10 cellular contexts compared by ENCODE assay signal in genomic region chr17:40061532-40062038, GRCh38. TPM values are rescaled to one million over a fixed set of nuclear protein-coding genes. Genes with fewer than 3 reads are reported as not detected.
A peak's percentile ranks its signal among the peaks of the same experiment; 100 is the strongest.
DNase-seq lines count a peak whose midpoint lies in the region; ATAC-seq, FAIRE-seq and TF ChIP-seq lines count a peak whose summit lies in the region.
"Had no signal": no experiment of that assay in that cellular context is flagged by ENCODE, and none has a peak within 500 bp of the region (broad histone marks: within the 10 kb centered on the region; RNA-seq: fewer than 3 reads in every experiment).

No MANE protein-coding gene starts in this region.

- no peaks in the 10 kb centered on the region for H3K36me3 Mint-ChIP-seq in activated CD4-positive, alpha-beta T cell treated with anti-CD3 and anti-CD28 coated beads for 36 hours (ENCODE audit: low read depth)
- H3K36me3 Mint-ChIP-seq in WTC11 (no peaks in the 10 kb centered on the region), glutamatergic neuron (ENCODE audit: unreplicated experiment) (no peaks in the 10 kb centered on the region)

- WGBS in small intestine, 3 donors, result 12 to 53% (median 33%) methylated on average over 9 to 11 of the region's 11 CpGs
- WGBS in mesendoderm (ENCODE audit: extremely low coverage, insufficient coverage, low lambda C conversion rate), result no CpG with 5 or more reads among the region's 11 CpGs

- H3K27me3 Mint-ChIP-seq in activated CD4-positive, alpha-beta T cell treated with anti-CD3 and anti-CD28 coated beads for 36 hours, result no peaks in the 10 kb centered on the region
- H3K27me3 Mint-ChIP-seq in WTC11 (ENCODE audit: low read depth) (peaks cover 32% of the 10 kb centered on the region), glutamatergic neuron (ENCODE audit: unreplicated experiment) (peaks cover 9% of the 10 kb centered on the region)

- H3K4me3 Mint-ChIP-seq in activated CD4-positive, alpha-beta T cell treated with anti-CD3 and anti-CD28 coated beads for 36 hours, result peak overlapping the region; percentile 76
- H3K4me3 Mint-ChIP-seq in WTC11 (peak overlapping the region; percentile 85), glutamatergic neuron (ENCODE audit: unreplicated experiment) (peak overlapping the region; percentile 89)

- H3K9me3 Mint-ChIP-seq in activated CD4-positive, alpha-beta T cell treated with anti-CD3 and anti-CD28 coated beads for 36 hours (ENCODE audit: low read depth), result no peaks in the 10 kb centered on the region
- H3K9me3 Mint-ChIP-seq in WTC11 (no peaks in the 10 kb centered on the region), glutamatergic neuron (ENCODE audit: unreplicated experiment) (peaks cover 4% of the 10 kb centered on the region)

- H3K4me1 ChIP-seq in small intestine (ENCODE audit: control insufficient read depth in 2 of 2, insufficient read depth in 1 of 2, low read depth in 1 of 2, low read length in 1 of 2), result peaks cover 2 to 4% of the 10 kb centered on the region in 2 donors
- H3K4me1 ChIP-seq in mesendoderm (ENCODE audit: control insufficient read depth, low read depth, low read length), result peaks cover 2% of the 10 kb centered on the region

- H3K18ac ChIP-seq in mesendoderm (ENCODE audit: low read length), result no peak overlapping the region

- no peak for DNase-seq in activated CD4-positive, alpha-beta T cell treated with anti-CD3 and anti-CD28 coated beads for 36 hours
- DNase-seq in activated CD4-positive, alpha-beta T cell treated with anti-CD3 and anti-CD28 coated beads, Interleukin-2, amount 50 U/mL, for 1 hour, result no peak
- DNase-seq in WTC11 (ENCODE audit: low spot score) (no peak), glutamatergic neuron (no peak), small intestine (peak; percentile 42), mesendoderm (no peak), SW 1271 (lab: John Stamatoyannopoulos, UW) (no peak)
- DNase-seq: NCI-H446 had no signal

- no peak overlapping the region for H2BK5ac ChIP-seq in mesendoderm (ENCODE audit: low read length)

- H3K4me2 ChIP-seq in mesendoderm (ENCODE audit: low read length), result no peak overlapping the region

- no peak overlapping the region for H4K8ac ChIP-seq in mesendoderm (ENCODE audit: low read depth, low read length)

- H4K5ac ChIP-seq in mesendoderm (ENCODE audit: low read length), result no peak overlapping the region

- no peak overlapping the region for H3K56ac ChIP-seq in mesendoderm (ENCODE audit: low read length)

- H3K4me3 ChIP-seq in small intestine (ENCODE audit: low read depth in 1 of 2, low read length in 2 of 2), result no peak overlapping the region
- H3K4me3 ChIP-seq in mesendoderm (ENCODE audit: low read length), result no peak overlapping the region

- TF ChIP-seq CTCF in WTC11 (IDR thresholded peaks at IDR 0.05) (no peak), glutamatergic neuron (IDR thresholded peaks at IDR 0.05; ENCODE audit: partially characterized antibody, unreplicated experiment) (no peak)

- no peak overlapping the region for H3K9ac ChIP-seq in mesendoderm (ENCODE audit: low read length)

- no peaks in the 10 kb centered on the region for H3K79me1 ChIP-seq in mesendoderm (ENCODE audit: low read length)

- no peak overlapping the region for H2AK5ac ChIP-seq in mesendoderm (ENCODE audit: low read length)

- no peak for FAIRE-seq in small intestine (lab: Jason Lieb, UNC)

- H3K36me3 ChIP-seq in small intestine (ENCODE audit: control insufficient read depth in 2 of 2, insufficient read depth in 2 of 2, low read length in 2 of 2) (no peaks in the 10 kb centered on the region), mesendoderm (ENCODE audit: control insufficient read depth, insufficient read depth, low read length) (no peaks in the 10 kb centered on the region)

- ATAC-seq in activated CD4-positive, alpha-beta T cell treated with anti-CD3 and anti-CD28 coated beads for 36 hours, result no peak
- no peak for ATAC-seq in WTC11
- no peak for ATAC-seq in HG03175 (IDR thresholded peaks at IDR 0.05; ENCODE audit: unreplicated experiment)

- intact Hi-C loops in activated CD4-positive, alpha-beta T cell treated with anti-CD3 and anti-CD28 coated beads for 36 hours (cut with DNase I, micrococcal nuclease), result loop anchor here (1.0 to 5.0 kb wide), 4 partner anchors 35 to 106 kb away; no protein-coding TSS in a partner anchor

- POLR2A ChIA-PET in activated CD4-positive, alpha-beta T cell treated with anti-CD3 and anti-CD28 coated beads for 36 hours (lab: Charles Lee), result no interaction called here
- POLR2A ChIA-PET in WTC11 (lab: Charles Lee), result no interaction called here

- H2BK120ac ChIP-seq in mesendoderm (ENCODE audit: low read depth, low read length), result no peak overlapping the region

- H3K4ac ChIP-seq in mesendoderm (ENCODE audit: low read depth, low read length), result no peak overlapping the region

- no peak overlapping the region for H3K27ac ChIP-seq in small intestine (ENCODE audit: low read depth in 1 of 2, low read length in 1 of 2)
- H3K27ac ChIP-seq in mesendoderm (ENCODE audit: low read depth, low read length), result no peak overlapping the region

- no peaks in the 10 kb centered on the region for H3K9me3 ChIP-seq in small intestine (ENCODE audit: control insufficient read depth, low read depth)

- H3K27ac Mint-ChIP-seq in activated CD4-positive, alpha-beta T cell treated with anti-CD3 and anti-CD28 coated beads for 36 hours, result no peak overlapping the region
- H3K27ac Mint-ChIP-seq in WTC11 (no peak overlapping the region), glutamatergic neuron (ENCODE audit: unreplicated experiment) (peak overlapping the region; percentile 52)

- H3K79me2 ChIP-seq in mesendoderm (ENCODE audit: control insufficient read depth, insufficient read depth, low read length), result no peaks in the 10 kb centered on the region

- CTCF ChIA-PET in activated CD4-positive, alpha-beta T cell treated with anti-CD3 and anti-CD28 coated beads for 36 hours (lab: Charles Lee), result interaction anchor here (0.5 to 6.9 kb wide), 11 partner anchors 8 to 1126 kb away, joined by 3 to 85 read pairs (median 4); no protein-coding TSS in a partner anchor
- CTCF ChIA-PET in WTC11 (lab: Charles Lee), result interaction anchor here (0.5 to 11.2 kb wide), 15 partner anchors 7 to 196 kb away, joined by 3 to 252 read pairs (median 10); partner anchors contain the start of gene MED24

- peaks cover 35% of the 10 kb centered on the region for H3K4me1 Mint-ChIP-seq in activated CD4-positive, alpha-beta T cell treated with anti-CD3 and anti-CD28 coated beads for 36 hours
- peaks cover 59% of the 10 kb centered on the region for H3K4me1 Mint-ChIP-seq in WTC11
- peaks cover 27% of the 10 kb centered on the region for H3K4me1 Mint-ChIP-seq in glutamatergic neuron (ENCODE audit: low read depth, unreplicated experiment)

- H3K23ac ChIP-seq in mesendoderm (ENCODE audit: low read length), result no peak overlapping the region

- H3K27me3 ChIP-seq in small intestine (ENCODE audit: control insufficient read depth in 2 of 2, insufficient read depth in 2 of 2, low read length in 2 of 2) (no peaks in the 10 kb centered on the region), mesendoderm (ENCODE audit: insufficient read depth, low read length, poor library complexity) (no peaks in the 10 kb centered on the region)

- no peak overlapping the region for H2BK15ac ChIP-seq in mesendoderm (replicated peaks; ENCODE audit: low read depth)

TF ChIP-seq in WTC11, 78 proteins besides CTCF, POLR2A, EP300 and RAD21:
- TF ChIP-seq JAZF1 (CRISPR knock-in tag; IDR thresholded peaks at IDR 0.05), result no peak
TF ChIP-seq in WTC11: peak in this region for 0.

RNA-seq across cellular contexts. Expression of gene THRA, which starts 1.2 kb away (rescaled TPM):
- 10 to 100 TPM; 12.9 to 13.1 TPM for total RNA-seq in activated CD4-positive, alpha-beta T cell treated with anti-CD3 and anti-CD28 coated beads for 36 hours
- total RNA-seq in WTC11 (2021), result 11.9 to 15.9 TPM (median 12.0 TPM) in 3 replicates
- total RNA-seq in glutamatergic neuron (ENCODE audit: unreplicated experiment), result 17.6 TPM
- polyA plus RNA-seq in small intestine, result 10 to 100 TPM; 22.4 to 50.7 (median 36.0) TPM
- 2.5 TPM for polyA plus RNA-seq in mesendoderm (2013, experiment 1 of 2)
- polyA plus RNA-seq in mesendoderm (2013, experiment 2 of 2), result 2.9 TPM

RNA-seq across cellular contexts. Expression of gene MED24, which starts 7.4 kb away (rescaled TPM):
- total RNA-seq in activated CD4-positive, alpha-beta T cell treated with anti-CD3 and anti-CD28 coated beads for 36 hours, result 100 to 1,000 TPM in 1 of 2 experiments, 10 to 100 TPM in 1; 97.4 to 110 TPM
- 95.5 to 107 TPM (median 103 TPM) in 3 replicates for total RNA-seq in WTC11 (2021)
- 172 TPM for total RNA-seq in glutamatergic neuron (ENCODE audit: unreplicated experiment)
- 10 to 100 TPM; 43.0 to 64.6 (median 49.6) TPM for polyA plus RNA-seq in small intestine
- 54.7 TPM for polyA plus RNA-seq in mesendoderm (2013, experiment 1 of 2)
- polyA plus RNA-seq in mesendoderm (2013, experiment 2 of 2), result 54.0 TPM

RNA-seq across cellular contexts. Expression of gene NR1D1, which starts 38.8 kb away (rescaled TPM):
- total RNA-seq in activated CD4-positive, alpha-beta T cell treated with anti-CD3 and anti-CD28 coated beads for 36 hours, result 1 to 10 TPM; 5.2 to 5.4 TPM
- 5.6 to 7.6 TPM (median 6.2 TPM) in 3 replicates for total RNA-seq in WTC11 (2021)
- 1.3 TPM for total RNA-seq in glutamatergic neuron (ENCODE audit: unreplicated experiment)
- polyA plus RNA-seq in small intestine, result 10 to 100 TPM in 2 of 3 donors, 1 to 10 TPM in 1; 8.5 to 25.1 (median 15.7) TPM
- 2.3 TPM for polyA plus RNA-seq in mesendoderm (2013, experiment 1 of 2)
- 2.5 TPM for polyA plus RNA-seq in mesendoderm (2013, experiment 2 of 2)

RNA-seq across cellular contexts. Expression of gene CSF3, which starts 46.3 kb away (rescaled TPM):
- total RNA-seq in activated CD4-positive, alpha-beta T cell treated with anti-CD3 and anti-CD28 coated beads for 36 hours, result not detected
- total RNA-seq in WTC11 (2021) (not detected in 3 replicates), glutamatergic neuron (ENCODE audit: unreplicated experiment) (not detected)
- polyA plus RNA-seq in small intestine, result 1 to 10 TPM in 2 of 3 donors, not detected in 1; 2.0 to 2.8 TPM
- polyA plus RNA-seq in mesendoderm (2013, experiment 1 of 2), result 0.04 TPM
- 0.04 TPM for polyA plus RNA-seq in mesendoderm (2013, experiment 2 of 2)
- total RNA-seq: renal cortical epithelial cell had no signal
